ENCODE assay signal across 22 cellular contexts in genomic region chr2:240458900-240459391, GRCh38. TPM values are rescaled to one million over a fixed set of nuclear protein-coding genes. Genes with fewer than 3 reads are reported as not detected.
DNase-seq lines count a peak whose midpoint lies in the region; ATAC-seq and TF ChIP-seq lines count a peak whose summit lies in the region.
"Had no signal": no experiment of that assay in that cellular context is flagged by ENCODE, and none has a peak within 500 bp of the region (broad histone marks: within the 10 kb centered on the region; RNA-seq: fewer than 3 reads in every experiment).

No MANE protein-coding gene starts in this region.

- peaks cover 52% of the 10 kb centered on the region for H3K79me1 ChIP-seq in trophoblast cell (ENCODE audit: low read length)

- H3K4me1 ChIP-seq in NT2/D1 (ENCODE audit: insufficient read depth, insufficient read length) = peaks cover 52% of the 10 kb centered on the region
- H3K4me1 ChIP-seq in adrenal gland (replicated peaks in 1 of 2) = peaks cover 0 to 9% of the 10 kb centered on the region in 2 donors
- peaks cover 54 to 60% of the 10 kb centered on the region in 2 experiments for H3K4me1 ChIP-seq in trophoblast cell (ENCODE audit: control insufficient read depth in 1 of 2, insufficient read depth in 2 of 2, low read length in 2 of 2)
- H3K4me1 ChIP-seq in prostate gland (replicated peaks) = peaks cover 20% of the 10 kb centered on the region

- H3K9ac ChIP-seq in NT2/D1 (ENCODE audit: insufficient read length, low read depth) = peak overlapping the region; percentile 61
- no peak overlapping the region for H3K9ac ChIP-seq in trophoblast cell (ENCODE audit: low read length)

- H3K18ac ChIP-seq in trophoblast cell (ENCODE audit: low read length) = peak overlapping the region; percentile 12

- H4K12ac ChIP-seq in trophoblast cell (ENCODE audit: low read depth, low read length) = no peak overlapping the region

- no peak for ATAC-seq in left ventricle myocardium superior
- ATAC-seq: K562; stimulated activated naive CD8-positive, alpha-beta T cell treated with anti-CD3 and anti-CD28 coated beads, Interleukin-15, Interleukin-2, amounts not matched to agents 100 U/mL and 50 U/mL, for 24 hours had no signal

- peak overlapping the region; percentile 47 for H2BK12ac ChIP-seq in trophoblast cell (ENCODE audit: low read length)

- peak overlapping the region; percentile 41 for H4K91ac ChIP-seq in trophoblast cell (ENCODE audit: low read depth, low read length)

- peaks cover 10% of the 10 kb centered on the region for H3K27me3 ChIP-seq in NT2/D1 (ENCODE audit: insufficient read depth, insufficient read length)
- H3K27me3 ChIP-seq in adrenal gland = no peaks in the 10 kb centered on the region
- no peaks in the 10 kb centered on the region for H3K27me3 ChIP-seq in trophoblast cell (ENCODE audit: insufficient read depth, low read length)
- no peaks in the 10 kb centered on the region for H3K27me3 ChIP-seq in prostate gland (replicated peaks; ENCODE audit: insufficient read depth)
- H3K27me3 ChIP-seq: testis, vagina had no signal

- TF ChIP-seq POLR2A in adrenal gland (IDR thresholded peaks at IDR 0.05) (no peak), prostate gland (IDR thresholded peaks at IDR 0.05) (no peak)

- no peak overlapping the region for H3K23ac ChIP-seq in trophoblast cell (ENCODE audit: low read length)

- peak overlapping the region; percentile 15 for H2BK5ac ChIP-seq in trophoblast cell (ENCODE audit: low read depth, low read length, poor library complexity)

- no peak overlapping the region for H3K4me3 ChIP-seq in NT2/D1 (ENCODE audit: insufficient read length, low read depth)
- no peak overlapping the region for H3K4me3 ChIP-seq in adrenal gland
- peak overlapping the region; percentile 14 for H3K4me3 ChIP-seq in trophoblast cell (ENCODE audit: low read depth, low read length)
- no peak overlapping the region for H3K4me3 ChIP-seq in prostate gland
- H3K4me3 ChIP-seq: K562, testis, vagina had no signal

- no peak overlapping the region for H3K4ac ChIP-seq in trophoblast cell (ENCODE audit: low read depth, low read length)

- 72 to 96% (median 95%) methylated on average over 7 to 18 of the region's 18 CpGs for WGBS in adrenal gland, 4 donors
- no CpG with 5 or more reads among the region's 18 CpGs for WGBS in trophoblast cell (ENCODE audit: extremely low coverage, insufficient coverage, insufficient read length)
- 86% methylated on average over 18 of the region's 18 CpGs for WGBS in prostate gland

- H3K4me2 ChIP-seq in trophoblast cell (ENCODE audit: low read length) = no peak overlapping the region

- H2BK120ac ChIP-seq in trophoblast cell (ENCODE audit: insufficient read depth, low read length, poor library complexity) = peak overlapping the region; percentile 49

- H3K14ac ChIP-seq in trophoblast cell (ENCODE audit: low read length) = peak overlapping the region; percentile 74

- TF ChIP-seq CTCF in adrenal gland (IDR thresholded peaks at IDR 0.05) (no peak), prostate gland (IDR thresholded peaks at IDR 0.05) (no peak)

- no peak overlapping the region for H2AFZ ChIP-seq in trophoblast cell (ENCODE audit: insufficient read depth, low read length, poor library complexity)

- H3K36me3 ChIP-seq in NT2/D1 (ENCODE audit: insufficient read depth, insufficient read length, low read length) = peaks cover 58% of the 10 kb centered on the region
- peaks cover 0 to 15% of the 10 kb centered on the region in 2 donors for H3K36me3 ChIP-seq in adrenal gland (replicated peaks in 1 of 2)
- peaks cover 17 to 22% of the 10 kb centered on the region in 2 experiments for H3K36me3 ChIP-seq in trophoblast cell (ENCODE audit: control insufficient read depth in 1 of 2, insufficient read depth in 2 of 2, low read length in 2 of 2)
- no peaks in the 10 kb centered on the region for H3K36me3 ChIP-seq in prostate gland
- H3K36me3 ChIP-seq: vagina had no signal

- H2AK5ac ChIP-seq in trophoblast cell (ENCODE audit: low read length) = peak overlapping the region; percentile 66

- intact Hi-C loops in adrenal gland (cut with DNase I) (no loop called here), left ventricle myocardium superior (cut with micrococcal nuclease) (no loop called here), prostate gland (cut with DNase I) (loop anchor here (10.0 kb wide), 1 partner anchor 106 kb away; the partner anchor contains the start of genes DUSP28 and RNPEPL1)

- DNase-seq in NT2/D1 (ENCODE audit: low read depth, low spot score) (no peak), adrenal gland (peak in 6 of 7 donors; percentile 1 to 24 (median 14)), left ventricle myocardium superior (peak; percentile 24), trophoblast cell (peak in 1 of 2 donors; percentile 20), activated T-cell treated with anti-CD3 and anti-CD28 coated beads for 4 hours (no peak), retina (no peak), prostate gland (ENCODE audit: low spot score) (no peak)
- no peak for DNase-seq in activated CD4-positive, alpha-beta T cell treated with anti-CD3 and anti-CD28 coated beads for 4 hours
- DNase-seq: activated CD4-positive, alpha-beta T cell treated with anti-CD3 and anti-CD28 coated beads for 48 hours; amygdala; effector CD8-positive, alpha-beta T cell; foreskin keratinocyte; hypothalamus; MM.1S; NCI-H446; NCI-H774; RPMI8226; stimulated activated naive CD8-positive, alpha-beta T cell treated with anti-CD3 and anti-CD28 coated beads, Interleukin-15, Interleukin-2, amounts not matched to agents 100 U/mL and 50 U/mL, for 24 hours; T-helper 2 cell had no signal

- peaks cover 20% of the 10 kb centered on the region for H3K79me2 ChIP-seq in trophoblast cell (ENCODE audit: control insufficient read depth, insufficient read depth, low read length, poor library complexity)

- no peak overlapping the region for H3K27ac ChIP-seq in adrenal gland
- H3K27ac ChIP-seq in trophoblast cell (ENCODE audit: low read depth, low read length) = peak overlapping the region; percentile 92
- no peak overlapping the region for H3K27ac ChIP-seq in prostate gland
- H3K27ac ChIP-seq: foreskin keratinocyte, testis, vagina had no signal

- H3K9me3 ChIP-seq in NT2/D1 (ENCODE audit: insufficient read depth, low read length) = no peaks in the 10 kb centered on the region
- H3K9me3 ChIP-seq in adrenal gland (replicated peaks in 1 of 3) = no peaks in the 10 kb centered on the region
- no peaks in the 10 kb centered on the region for H3K9me3 ChIP-seq in trophoblast cell (ENCODE audit: insufficient read depth, low read depth, low read length)
- no peaks in the 10 kb centered on the region for H3K9me3 ChIP-seq in prostate gland
- H3K9me3 ChIP-seq: testis, vagina had no signal

- peak overlapping the region; percentile 4 for H4K8ac ChIP-seq in trophoblast cell (ENCODE audit: low read depth, low read length)

RNA-seq across cellular contexts. Expression of gene GPC1, which starts 23.5 kb away (rescaled TPM):
- 100 to 1,000 TPM in 7 of 8 donors, 10 to 100 TPM in 1; 75.1 to 202 (median 143) TPM for total RNA-seq in adrenal gland
- polyA plus RNA-seq in adrenal gland = 10 to 100 TPM; 13.4 to 97.6 (median 70.9) TPM
- total RNA-seq in left ventricle myocardium superior = 177 TPM
- 114 and 122 TPM in 2 replicates for polyA plus RNA-seq in trophoblast cell (2013)
- total RNA-seq in prostate gland = 100 to 1,000 TPM in 1 of 2 donors, 10 to 100 TPM in 1; 80.7 to 447 TPM

Comparison
In these comparisons a context has a peak if more than half of its experiments do, and no peak if none do; other contexts are left out.
1. DNase-seq: peak in adrenal gland (6 of 7) and left ventricle myocardium superior (single experiment); none in NT2/D1 (single experiment), activated T-cell treated with anti-CD3 and anti-CD28 coated beads for 4 hours (single experiment), activated CD4-positive, alpha-beta T cell treated with anti-CD3 and anti-CD28 coated beads for 4 hours (0 of 2), retina (single experiment) and prostate gland (single experiment).